ENCODE assay signal across 1 cellular context in genomic region chr15:55255714-55256113, GRCh38.
TF ChIP-seq lines count a peak whose summit lies in the region.

No MANE protein-coding gene starts in this region.

TF ChIP-seq in WTC11, 78 proteins besides CTCF, POLR2A, EP300 and RAD21 (continued from another document):
- TF ChIP-seq HMGXB4 (CRISPR knock-in tag; IDR thresholded peaks at IDR 0.05) (no peak), NR3C1 (CRISPR knock-in tag; conservative IDR thresholded peaks at IDR 0.05; ENCODE audit: low read depth) (no peak), ZNF416 (CRISPR knock-in tag; IDR thresholded peaks at IDR 0.05) (no peak)
